In genomic region chr18:37565985-37566478, GRCh38 we compare ENCODE assay signal across 8 cellular contexts. TPM values are rescaled to one million over a fixed set of nuclear protein-coding genes. Genes with fewer than 3 reads are reported as not detected.
A peak's percentile ranks its signal among the peaks of the same experiment; 100 is the strongest.
DNase-seq lines count a peak whose midpoint lies in the region; ATAC-seq and TF ChIP-seq lines count a peak whose summit lies in the region.

No MANE protein-coding gene starts in this region.

- TF ChIP-seq POLR2A in stomach (IDR thresholded peaks at IDR 0.05) = no peak

- TF ChIP-seq CTCF in CD14-positive monocyte (IDR thresholded peaks at IDR 0.05) (no peak), MCF 10A (IDR thresholded peaks at IDR 0.05; ENCODE audit: unreplicated experiment) (no peak), stomach (IDR thresholded peaks at IDR 0.05) (no peak)

- H3K27ac Mint-ChIP-seq in CD14-positive monocyte (no peak overlapping the region), MCF 10A (ENCODE audit: low read depth, unreplicated experiment) (peak overlapping the region; percentile 98)

- peaks cover 17 to 98% (median 57%) of the 10 kb centered on the region in 3 donors for H3K27me3 ChIP-seq in stomach

- no peaks in the 10 kb centered on the region for H3K36me3 ChIP-seq in stomach

- H3K4me1 Mint-ChIP-seq in CD14-positive monocyte (peaks cover 13% of the 10 kb centered on the region), MCF 10A (ENCODE audit: insufficient read depth, unreplicated experiment) (peaks cover 12% of the 10 kb centered on the region)

- POLR2A ChIA-PET in MCF 10A (lab: Yijun Ruan, JAX) = interaction anchor here (1.0 kb wide), 1 partner anchor 26 kb away, joined by 3 read pairs; no protein-coding TSS in a partner anchor

- 0 to 2% (median 1%) methylated on average over 13 to 49 of the region's 49 CpGs for WGBS in stomach, 5 donors

- H3K9me3 ChIP-seq in stomach = no peaks in the 10 kb centered on the region

- BruUV-seq in MCF 10A (replicated peaks; lab: Mats Ljungman, UMichigan) = no TSS peak

- DNase-seq in CD14-positive monocyte (ENCODE audit: low spot score) (no peak), NCI-H1092 (lab: John Stamatoyannopoulos, UW) (peak; percentile 81), MCF 10A (ENCODE audit: unreplicated experiment) (peak; percentile 43), iPS-NIHi7 (ENCODE audit: extremely low spot score) (peak; percentile 81), stomach (peak; percentile 33), OCI-M1 (lab: John Stamatoyannopoulos, UW) (no peak)
- no peak for DNase-seq in activated CD8-positive, alpha-beta memory T cell treated with anti-CD3 and anti-CD28 coated beads, Interleukin-2, amount 50 U/mL, for 48 hours

- CTCF ChIA-PET in MCF 10A (lab: Yijun Ruan, JAX) = interaction anchor here (1.2 kb wide), 1 partner anchor 12 kb away, joined by 3 read pairs; no protein-coding TSS in a partner anchor

- no peak overlapping the region for H3K27ac ChIP-seq in stomach

- intact Hi-C loops in CD14-positive monocyte (cut with micrococcal nuclease) (no loop called here), MCF 10A (cut with micrococcal nuclease) (no loop called here), stomach (cut with DNase I; ENCODE audit: low total_unique reads) (no loop called here)

- peaks cover 0 to 3% of the 10 kb centered on the region in 2 donors for H3K36me3 Mint-ChIP-seq in CD14-positive monocyte
- peaks cover 5% of the 10 kb centered on the region for H3K36me3 Mint-ChIP-seq in MCF 10A (ENCODE audit: insufficient read depth, unreplicated experiment)

- peaks cover 0 to 33% (median 12%) of the 10 kb centered on the region in 7 donors for H3K9me3 Mint-ChIP-seq in CD14-positive monocyte
- no peaks in the 10 kb centered on the region for H3K9me3 Mint-ChIP-seq in MCF 10A (ENCODE audit: unreplicated experiment)

- H3K4me3 Mint-ChIP-seq in CD14-positive monocyte (peak overlapping the region; percentile 41 to 92), MCF 10A (ENCODE audit: unreplicated experiment) (peak overlapping the region; percentile 86)

- no peak for ATAC-seq in GM21381 (IDR thresholded peaks at IDR 0.05; ENCODE audit: unreplicated experiment)

- peaks cover 69 to 81% (median 72%) of the 10 kb centered on the region in 3 donors for H3K27me3 Mint-ChIP-seq in CD14-positive monocyte (ENCODE audit: low read depth in 3 of 3)
- peaks cover 72% of the 10 kb centered on the region for H3K27me3 Mint-ChIP-seq in MCF 10A (ENCODE audit: insufficient read depth, unreplicated experiment)

- H3K4me1 ChIP-seq in stomach = peaks cover 23 to 32% (median 28%) of the 10 kb centered on the region in 4 donors

- peak overlapping the region; percentile 51 to 71 (median 60) for H3K4me3 ChIP-seq in stomach

- TF ChIP-seq EP300 in stomach (IDR thresholded peaks at IDR 0.05) = no peak

RNA-seq across cellular contexts. Expression of gene CELF4, which starts 0.4 kb away (rescaled TPM):
- polyA plus RNA-seq in CD14-positive monocyte (not detected), stomach (1 to 10 TPM in 2 of 3 donors, under 1 TPM in 1; 0.93 to 2.4 (median 2.0) TPM)
- total RNA-seq in MCF 10A (2022) (not detected in 2 replicates), stomach (1 to 10 TPM in 3 of 5 donors, not detected in 2; 1.2 to 2.4 (median 1.6) TPM)

Comparison
In these comparisons a context has a peak if more than half of its experiments do, and no peak if none do; other contexts are left out.
1. DNase-seq: peak in NCI-H1092 (single experiment), MCF 10A (single experiment), iPS-NIHi7 (single experiment) and stomach (single experiment); none in CD14-positive monocyte (single experiment), OCI-M1 (single experiment) and activated CD8-positive, alpha-beta memory T cell treated with anti-CD3 and anti-CD28 coated beads, Interleukin-2, amount 50 U/mL, for 48 hours (single experiment).